Comparison of ENCODE assay signal across 27 cellular contexts in the genomic region with DNA sequence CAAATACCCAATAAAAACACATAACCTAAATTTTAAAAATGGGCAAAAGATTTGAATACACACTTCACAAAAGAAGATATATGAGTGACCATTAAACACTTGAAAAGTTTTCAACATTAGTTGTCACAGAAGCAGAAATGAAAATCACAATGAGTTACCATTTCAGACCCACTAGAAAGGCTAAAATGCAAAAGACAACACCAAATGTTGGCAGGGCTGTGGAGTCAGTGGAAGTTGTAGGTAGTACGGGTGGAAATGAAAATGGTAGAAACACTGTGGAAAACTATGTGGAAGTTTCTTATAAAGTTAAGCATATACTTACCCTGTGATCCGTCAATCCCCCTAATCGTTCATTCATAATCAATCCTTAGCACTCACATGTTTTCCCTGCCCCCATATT.
"Had no signal": no experiment of that assay in that cellular context is flagged by ENCODE, and none has a peak within 500 bp of the region (broad histone marks: within the 10 kb centered on the region; RNA-seq: fewer than 3 reads in every experiment).

No MANE protein-coding gene starts in this region.

- H3K4me1 ChIP-seq: adrenal gland, ascending aorta, body of pancreas, breast epithelium had no signal

- FAIRE-seq: astrocyte, bronchial epithelial cell had no signal

- H3K9me3 ChIP-seq: adrenal gland, ascending aorta, body of pancreas had no signal

- H3K27ac ChIP-seq: adrenal gland, ascending aorta, body of pancreas, brain microvascular endothelial cell, breast epithelium, cardiac muscle cell had no signal

- H3K36me3 ChIP-seq: adrenal gland, ascending aorta, brain microvascular endothelial cell, cardiac muscle cell had no signal

- H3K4me3 ChIP-seq: adrenal gland, ascending aorta, body of pancreas, breast epithelium, cardiac muscle cell had no signal

- DNase-seq: activated effector memory CD4-positive, alpha-beta T cell treated with anti-CD3 and anti-CD28 coated beads, Interleukin-2, amount 50 U/mL, for 16 hours; activated effector memory CD4-positive, alpha-beta T cell treated with Interleukin-2 at 50 U/mL for 16 hours; activated gamma-delta T cell; activated gamma-delta T cell treated with Interleukin-2 at 50 U/mL for 16 hours; activated naive CD4-positive, alpha-beta T cell; activated naive CD4-positive, alpha-beta T cell treated with anti-CD3 and anti-CD28 coated beads, Interleukin-2, amount 10 ng/mL, durations not matched to agents 7 days and 5 days; activated naive CD4-positive, alpha-beta T cell treated with anti-CD3 and anti-CD28 coated beads, Interleukin-2, amount 50 U/mL, for 16 hours; activated naive CD4-positive, alpha-beta T cell treated with Interleukin-2 at 50 U/mL for 16 hours; activated naive CD8-positive, alpha-beta T cell treated with anti-CD3 and anti-CD28 coated beads, Interleukin-2, amount 10 ng/mL, durations not matched to agents 7 days and 5 days; activated T-cell treated with anti-CD3 and anti-CD28 coated beads, Interleukin-2, amount 50 U/mL, for 1 hour; activated T-cell treated with anti-CD3 and anti-CD28 coated beads, Interleukin-2, amount 50 U/mL, for 24 hours; activated T-cell treated with anti-CD3 and anti-CD28 coated beads, Interleukin-2, amount 50 U/mL, for 4 hours; adrenal gland; amniotic stem cell; amygdala; anterior cingulate cortex; aorta; body of pancreas; brain microvascular endothelial cell; caudate nucleus; central memory CD4-positive, alpha-beta T cell; cerebellar nuclear complex had no signal

- ATAC-seq: body of pancreas had no signal

- H3K27me3 ChIP-seq: adrenal gland, ascending aorta, body of pancreas, brain microvascular endothelial cell, breast epithelium, cardiac muscle cell had no signal
